Comparison of ENCODE assay signal across 8 cellular contexts in the genomic region with DNA sequence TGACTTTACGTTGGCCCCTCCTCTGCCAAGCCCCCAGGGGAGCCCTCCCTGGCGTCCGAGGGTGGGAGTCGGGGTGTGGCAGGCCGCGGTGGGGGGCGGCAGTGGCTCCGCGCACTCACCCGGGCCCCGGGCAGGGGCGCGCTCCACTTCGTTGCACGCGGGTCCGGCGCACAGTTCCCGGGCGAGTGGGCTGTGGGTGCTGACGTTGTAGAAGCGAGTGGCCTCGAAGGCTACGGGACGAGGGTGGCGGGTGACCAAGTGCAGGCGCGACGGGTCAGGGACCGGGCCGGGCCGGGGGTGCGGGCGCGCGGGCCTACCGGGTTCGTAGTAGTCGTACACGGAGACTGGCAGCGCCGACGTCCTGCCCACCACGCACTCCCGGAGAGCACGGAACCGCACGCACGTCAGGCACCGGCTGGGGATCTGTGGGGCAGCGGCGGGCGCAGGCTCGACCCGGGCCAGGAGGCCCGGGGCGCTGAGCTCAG. TPM values are rescaled to one million over a fixed set of nuclear protein-coding genes. Genes with fewer than 3 reads are reported as not detected.
DNase-seq lines count a peak whose midpoint lies in the region; TF ChIP-seq lines count a peak whose summit lies in the region.

No MANE protein-coding gene starts in this region.

- H3K9me3 ChIP-seq in OCI-LY7 (ENCODE audit: low read length) (no peaks in the 10 kb centered on the region), esophagus (ENCODE audit: control insufficient read depth in 2 of 2, insufficient read depth in 1 of 2, low read depth in 1 of 2, low read length in 1 of 2) (no peaks in the 10 kb centered on the region)

- H3K27ac Mint-ChIP-seq in activated naive CD4-positive, alpha-beta T cell treated with anti-CD3 and anti-CD28 coated beads, Interleukin-2, amount 10 ng/mL, durations not matched to agents 7 days and 5 days, result peak overlapping the region; percentile 28
- H3K27ac Mint-ChIP-seq in nephron, result no peak overlapping the region

- peaks cover 53% of the 10 kb centered on the region for H3K4me1 Mint-ChIP-seq in activated naive CD4-positive, alpha-beta T cell treated with anti-CD3 and anti-CD28 coated beads, Interleukin-2, amount 10 ng/mL, durations not matched to agents 7 days and 5 days
- peaks cover 5% of the 10 kb centered on the region for H3K4me1 Mint-ChIP-seq in nephron

- H3K27ac ChIP-seq in OCI-LY7 (ENCODE audit: low read depth, low read length, poor library complexity, severe bottlenecking) (no peak overlapping the region), esophagus (ENCODE audit: low read depth in 2 of 2, low read length in 1 of 2) (peak overlapping the region; percentile 68 to 70)

- BruUV-seq in OCI-LY7 (replicated peaks; lab: Mats Ljungman, UMichigan), result no TSS peak

- peaks cover 2% of the 10 kb centered on the region for H3K36me3 Mint-ChIP-seq in activated naive CD4-positive, alpha-beta T cell treated with anti-CD3 and anti-CD28 coated beads, Interleukin-2, amount 10 ng/mL, durations not matched to agents 7 days and 5 days
- no peaks in the 10 kb centered on the region for H3K36me3 Mint-ChIP-seq in nephron (ENCODE audit: low read depth)

- CTCF ChIA-PET in activated naive CD4-positive, alpha-beta T cell treated with anti-CD3 and anti-CD28 coated beads, Interleukin-2, amount 10 ng/mL, durations not matched to agents 7 days and 5 days (lab: Charles Lee), result interaction anchor here (0.7 kb wide), 1 partner anchor 9 kb away, joined by 3 read pairs; the partner anchor contains the start of gene F2RL3
- CTCF ChIA-PET in OCI-LY7 (lab: Charles Lee; ENCODE audit: unreplicated experiment), result no interaction called here

- H3K79me2 ChIP-seq in OCI-LY7 (ENCODE audit: insufficient read depth, low read depth, low read length), result no peaks in the 10 kb centered on the region

- no peak for TF ChIP-seq CTCF in OCI-LY7 (conservative IDR thresholded peaks at IDR 0.05; ENCODE audit: low read length)
- TF ChIP-seq CTCF in nephron (IDR thresholded peaks at IDR 0.05; ENCODE audit: unreplicated experiment in 3 of 3), result no peak

- peak overlapping the region; percentile 75 for H3K4me3 ChIP-seq in OCI-LY7 (ENCODE audit: low read depth, low read length, poor library complexity, severe bottlenecking)
- H3K4me3 ChIP-seq in esophagus (ENCODE audit: low read depth in 1 of 2, low read length in 2 of 2), result peak overlapping the region; percentile 48 to 56

- H3K36me3 ChIP-seq in OCI-LY7 (ENCODE audit: insufficient read depth, low read length) (no peaks in the 10 kb centered on the region), esophagus (ENCODE audit: control insufficient read depth in 2 of 2, insufficient read depth in 2 of 2, low read length in 1 of 2) (no peaks in the 10 kb centered on the region)

- H4K20me1 ChIP-seq in OCI-LY7 (ENCODE audit: insufficient read depth, low read length), result no peaks in the 10 kb centered on the region

- no peaks in the 10 kb centered on the region for H3K27me3 ChIP-seq in esophagus (ENCODE audit: control insufficient read depth in 1 of 2, insufficient read depth in 2 of 2, low read length in 2 of 2)

- intact Hi-C loops in OCI-LY7 (cut with micrococcal nuclease; ENCODE audit: unreplicated experiment), result loop anchor here (2.0 to 10.0 kb wide), 5 partner anchors 70 to 347 kb away; partner anchors contain the start of genes NR2F6 and SIN3B

- H3K4me3 Mint-ChIP-seq in activated naive CD4-positive, alpha-beta T cell treated with anti-CD3 and anti-CD28 coated beads, Interleukin-2, amount 10 ng/mL, durations not matched to agents 7 days and 5 days, result peak overlapping the region; percentile 64
- H3K4me3 Mint-ChIP-seq in nephron, result peak overlapping the region; percentile 85 to 88 (median 86)

- POLR2A ChIA-PET in OCI-LY7 (lab: Charles Lee), result no interaction called here

- peak overlapping the region; percentile 66 for H2AFZ ChIP-seq in OCI-LY7 (ENCODE audit: low read length)

- H3K9me3 Mint-ChIP-seq in activated naive CD4-positive, alpha-beta T cell treated with anti-CD3 and anti-CD28 coated beads, Interleukin-2, amount 10 ng/mL, durations not matched to agents 7 days and 5 days, result no peaks in the 10 kb centered on the region
- H3K9me3 Mint-ChIP-seq in nephron, result no peaks in the 10 kb centered on the region

- H3K9me2 ChIP-seq in OCI-LY7 (ENCODE audit: insufficient read depth, low read length), result no peaks in the 10 kb centered on the region

- H3K27me3 Mint-ChIP-seq in activated naive CD4-positive, alpha-beta T cell treated with anti-CD3 and anti-CD28 coated beads, Interleukin-2, amount 10 ng/mL, durations not matched to agents 7 days and 5 days, result peaks cover 77% of the 10 kb centered on the region
- H3K27me3 Mint-ChIP-seq in nephron (ENCODE audit: low read depth), result peaks cover 15% of the 10 kb centered on the region

- peak overlapping the region; percentile 71 for H3K4me2 ChIP-seq in OCI-LY7 (ENCODE audit: low read length)

- no peak for DNase-seq in activated naive CD4-positive, alpha-beta T cell treated with anti-CD3 and anti-CD28 coated beads, Interleukin-2, amount 10 ng/mL, durations not matched to agents 7 days and 5 days
- DNase-seq in activated naive CD4-positive, alpha-beta T cell (lab: John Stamatoyannopoulos, UW), result no peak
- DNase-seq in OCI-LY7 (ENCODE audit: low spot score) (no peak), NCI-H748 (lab: John Stamatoyannopoulos, UW; ENCODE audit: unreplicated experiment) (no peak), NCI-H2107 treated with DMSO at 0.1 percent for 48 hours (lab: John Stamatoyannopoulos, UW; ENCODE audit: unreplicated experiment) (no peak), COLO829 (ENCODE audit: low spot score) (no peak)

- 2 to 3% methylated on average over 45 to 57 of the region's 57 CpGs for WGBS in esophagus, 2 donors

- peaks cover 30% of the 10 kb centered on the region for H3K4me1 ChIP-seq in OCI-LY7 (ENCODE audit: insufficient read depth, low read length, poor library complexity, severe bottlenecking)
- H3K4me1 ChIP-seq in esophagus (ENCODE audit: control insufficient read depth in 2 of 2, insufficient read depth in 2 of 2, low read length in 1 of 2), result peaks cover 6 to 7% of the 10 kb centered on the region in 2 donors

RNA-seq across cellular contexts. Expression of gene F2RL3, which starts 8.8 kb away (rescaled TPM):
- total RNA-seq in OCI-LY7 (2014; rRNA removed; shearing (Covaris generic)), result not detected in 2 replicates
- total RNA-seq in OCI-LY7 (2022), result 0.10 TPM in 1 of 2 replicates, not detected in the other
- 1 to 10 TPM in 1 of 2 donors, under 1 TPM in 1; 0.31 to 1.5 TPM for polyA plus RNA-seq in esophagus
